12 cellular contexts compared by ENCODE assay signal in the genomic region with DNA sequence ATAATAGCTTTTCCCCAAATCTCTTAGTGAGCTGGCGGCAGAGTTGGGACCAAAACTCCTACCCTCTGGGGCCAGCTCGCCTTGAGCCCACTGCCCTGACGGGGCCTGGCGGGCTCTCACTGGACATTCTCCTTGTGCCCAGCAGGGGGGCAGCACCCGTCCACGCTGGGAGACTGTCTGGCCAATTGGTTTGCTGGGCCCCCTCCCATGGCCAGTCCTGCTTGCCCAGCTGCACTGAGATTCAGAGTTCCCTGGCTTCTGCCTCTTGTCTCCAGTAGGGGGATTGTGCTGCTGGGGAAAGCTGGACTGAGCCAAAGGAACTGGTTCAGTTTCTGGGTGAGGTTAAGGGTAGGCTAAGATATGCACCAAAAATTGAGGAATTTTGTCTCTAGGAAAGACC. TPM values are rescaled to one million over a fixed set of nuclear protein-coding genes. Genes with fewer than 3 reads are reported as not detected.
A peak's percentile ranks its signal among the peaks of the same experiment; 100 is the strongest.
DNase-seq lines count a peak whose midpoint lies in the region; ATAC-seq and TF ChIP-seq lines count a peak whose summit lies in the region.
"Had no signal": no experiment of that assay in that cellular context is flagged by ENCODE, and none has a peak within 500 bp of the region (broad histone marks: within the 10 kb centered on the region; RNA-seq: fewer than 3 reads in every experiment).

No MANE protein-coding gene starts in this region.

- intact Hi-C loops in cardiac septum (cut with DNase I) (no loop called here), upper lobe of right lung (cut with DNase I) (no loop called here)

- H3K27me3 ChIP-seq in cardiac muscle cell, result no peaks in the 10 kb centered on the region
- H3K27me3 ChIP-seq in upper lobe of right lung, result no peaks in the 10 kb centered on the region

- H3K4me3 ChIP-seq in cardiac muscle cell, result no peak overlapping the region
- H3K4me3 ChIP-seq in foreskin fibroblast (ENCODE audit: low read depth in 1 of 2, low read length in 2 of 2), result no peak overlapping the region
- no peak overlapping the region for H3K4me3 ChIP-seq in upper lobe of right lung

- H3K27ac ChIP-seq in cardiac muscle cell (no peak overlapping the region), upper lobe of right lung (no peak overlapping the region)

- H3K36me3 ChIP-seq in cardiac muscle cell (no peaks in the 10 kb centered on the region), upper lobe of right lung (no peaks in the 10 kb centered on the region)

- no peaks in the 10 kb centered on the region for H3K4me1 ChIP-seq in cardiac muscle cell (ENCODE audit: low read depth)
- no peaks in the 10 kb centered on the region for H3K4me1 ChIP-seq in upper lobe of right lung

- ATAC-seq in upper lobe of right lung (peak; percentile 14), HG02642 (IDR thresholded peaks at IDR 0.05; ENCODE audit: poor library complexity, unreplicated experiment) (no peak)
- ATAC-seq: activated CD8-positive, alpha-beta T cell treated with anti-CD3 and anti-CD28 coated beads for 36 hours; sciatic nerve had no signal

- TF ChIP-seq CTCF in cardiac muscle cell (IDR thresholded peaks at IDR 0.05; ENCODE audit: low read depth, low read length) (peak; percentile 52), foreskin fibroblast (IDR thresholded peaks at IDR 0.05; ENCODE audit: low read depth, low read length) (peak; percentile 52), upper lobe of right lung (IDR thresholded peaks at IDR 0.05) (peak; percentile 31)

- peak; percentile 8 to 29 for DNase-seq in cardiac muscle cell (ENCODE audit: low read depth in 1 of 2, low spot score in 1 of 2)
- DNase-seq in cardiac septum (ENCODE audit: low spot score), result no peak
- DNase-seq in RPMI8226, result peak; percentile 31
- peak in 1 of 2 donors; percentile 22 for DNase-seq in foreskin fibroblast
- DNase-seq in upper lobe of right lung, result no peak
- no peak for DNase-seq in NCI-H1436 (lab: John Stamatoyannopoulos, UW)
- no peak for DNase-seq in activated naive CD4-positive, alpha-beta T cell treated with anti-CD3 and anti-CD28 coated beads, Interleukin-2, amount 50 U/mL, for 16 hours
- DNase-seq: activated CD8-positive, alpha-beta T cell treated with anti-CD3 and anti-CD28 coated beads for 36 hours; NK-92 treated with Interleukin-12 subunit alpha and Interleukin-12 subunit beta, amount 100 ng/mL, for 24 hours; stimulated activated naive CD4-positive, alpha-beta T cell treated with Interleukin-2 at 50 U/mL for 16 hours had no signal

- H3K9me3 ChIP-seq in cardiac muscle cell (ENCODE audit: low read depth) (no peaks in the 10 kb centered on the region), upper lobe of right lung (no peaks in the 10 kb centered on the region)

RNA-seq across cellular contexts. Expression of a gene that starts 59.8 kb away (rescaled TPM):
- not detected in 2 replicates for total RNA-seq in cardiac muscle cell
- polyA plus RNA-seq in cardiac muscle cell, result not detected in 2 replicates
- 52.5 TPM for total RNA-seq in cardiac septum
- total RNA-seq in upper lobe of right lung, result 255 TPM
- total RNA-seq: activated CD8-positive, alpha-beta T cell treated with anti-CD3 and anti-CD28 coated beads for 36 hours had no signal

Comparison
In these comparisons a context has a peak if more than half of its experiments do, and no peak if none do; other contexts are left out.
1. DNase-seq: peak in cardiac muscle cell (2 of 2) and RPMI8226 (single experiment); none in cardiac septum (single experiment), upper lobe of right lung (single experiment), NCI-H1436 (single experiment) and activated naive CD4-positive, alpha-beta T cell treated with anti-CD3 and anti-CD28 coated beads, Interleukin-2, amount 50 U/mL, for 16 hours (single experiment).
2. RNA of a gene that starts 59.8 kb away (total RNA-seq): 255 TPM in upper lobe of right lung (single experiment) and 52.5 TPM in cardiac septum (single experiment); not detected in cardiac muscle cell; every median in the first group is over 10 times any median in the second.
3. Peak in every context shown above with its lines, with median percentiles within 50 percentile points of each other: CTCF ChIP-seq.